In the genomic region with DNA sequence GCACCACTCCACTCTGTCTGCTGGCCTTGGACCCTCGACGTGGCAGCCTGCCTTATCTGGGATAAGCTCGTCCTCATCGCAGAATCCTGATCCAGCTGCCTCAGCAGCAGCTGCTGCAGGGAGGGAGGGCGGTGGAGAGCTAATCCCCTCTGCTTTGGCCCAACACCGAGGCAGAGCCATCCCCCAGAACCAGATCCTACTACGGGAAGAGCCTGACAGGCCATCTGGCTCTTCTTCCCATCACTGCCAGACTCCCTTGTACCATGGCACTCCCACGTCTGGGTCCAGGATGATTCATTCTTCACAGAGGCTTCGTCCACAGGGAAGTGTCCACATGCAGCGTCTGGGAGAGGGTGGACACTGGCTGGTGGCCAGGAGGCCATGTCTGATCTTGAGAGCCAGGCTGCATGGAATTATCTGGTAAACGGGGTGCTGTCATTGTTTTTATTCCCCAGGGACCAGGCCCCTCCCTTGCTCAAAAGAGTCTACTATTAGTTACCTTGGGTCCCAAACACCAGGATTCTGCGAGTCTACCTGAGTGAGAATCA, we compare ENCODE assay signal across 9 cellular contexts. TPM values are rescaled to one million over a fixed set of nuclear protein-coding genes. Genes with fewer than 3 reads are reported as not detected.
DNase-seq lines count a peak whose midpoint lies in the region; ATAC-seq and TF ChIP-seq lines count a peak whose summit lies in the region.
"Had no signal": no experiment of that assay in that cellular context is flagged by ENCODE, and none has a peak within 500 bp of the region (broad histone marks: within the 10 kb centered on the region; RNA-seq: fewer than 3 reads in every experiment).

No MANE protein-coding gene starts in this region.

- no peak overlapping the region for H3K4me3 ChIP-seq in AG09309 (ENCODE audit: control insufficient read depth, low read depth, low read length)
- H3K4me3 ChIP-seq in mesodermal cell (ENCODE audit: extremely low read depth, insufficient read depth, low read length, poor library complexity, severe bottlenecking): no peak overlapping the region

- no peak overlapping the region for H3K27ac Mint-ChIP-seq in natural killer cell

- no peak for TF ChIP-seq CTCF in AG09309 (IDR thresholded peaks at IDR 0.05; ENCODE audit: control insufficient read depth, insufficient read depth, low read depth, low read length, missing control alignments)
- TF ChIP-seq CTCF in natural killer cell (IDR thresholded peaks at IDR 0.05): no peak

- H3K9me3 ChIP-seq in mesodermal cell (ENCODE audit: control insufficient read depth, low read length): no peaks in the 10 kb centered on the region

- in situ Hi-C loops in KBM-7 (cut with MboI; ENCODE audit: low pct_unique_long_range_greater_than_20kb, low sequenced_read_pairs): no loop called here

- intact Hi-C loops in natural killer cell (cut with micrococcal nuclease): no loop called here

- H3K4me3 Mint-ChIP-seq in natural killer cell: no peak overlapping the region

- 82 to 87% methylated on average over 8 to 10 of the region's 12 CpGs for WGBS in mesodermal cell (ENCODE audit: insufficient coverage in 2 of 2), 2 experiments

- no peaks in the 10 kb centered on the region for H3K4me1 ChIP-seq in mesodermal cell (ENCODE audit: control insufficient read depth, insufficient read depth, low read length, poor library complexity, severe bottlenecking)

- no peaks in the 10 kb centered on the region for H3K9me3 Mint-ChIP-seq in natural killer cell

- H3K36me3 ChIP-seq in mesodermal cell (ENCODE audit: control insufficient read depth, insufficient read depth, low read length): no peaks in the 10 kb centered on the region

- no peaks in the 10 kb centered on the region for H3K4me1 Mint-ChIP-seq in natural killer cell

- no peaks in the 10 kb centered on the region for H3K36me3 Mint-ChIP-seq in natural killer cell

- ATAC-seq in natural killer cell: no peak

- peaks cover 19 to 50% of the 10 kb centered on the region in 2 donors for H3K27me3 Mint-ChIP-seq in natural killer cell (ENCODE audit: low read depth in 2 of 2)

- DNase-seq in AG09309 (ENCODE audit: low read depth): peak; percentile 52
- DNase-seq in HS-27A (ENCODE audit: low read depth): peak; percentile 77
- DNase-seq in cerebellum (ENCODE audit: low spot score): peak; percentile 55
- no peak for DNase-seq in natural killer cell
- DNase-seq in cerebellar cortex (ENCODE audit: low spot score): no peak
- no peak for DNase-seq in KBM-7
- DNase-seq in activated naive CD4-positive, alpha-beta T cell treated with anti-CD3 and anti-CD28 coated beads, Interleukin-2, amount 50 U/mL, for 16 hours: no peak
- DNase-seq: NK-92 treated with Interleukin-12 subunit alpha and Interleukin-12 subunit beta, amount 100 ng/mL, for 24 hours had no signal

- peak overlapping the region; percentile 51 for H3K27ac ChIP-seq in mesodermal cell (ENCODE audit: low read depth, low read length, severe bottlenecking)

RNA-seq across cellular contexts. Expression of a gene that starts 14.6 kb away (rescaled TPM):
- total RNA-seq in cerebellum: 0.45 TPM
- 0.11 TPM for polyA plus RNA-seq in mesodermal cell (2013, experiment 1 of 2)
- polyA plus RNA-seq in mesodermal cell (2013, experiment 2 of 2): 0.10 TPM
- not detected for total RNA-seq in natural killer cell

Comparison
In these comparisons a context has a peak if more than half of its experiments do, and no peak if none do; other contexts are left out.
1. DNase-seq: peak in AG09309 (single experiment), HS-27A (single experiment) and cerebellum (single experiment); none in natural killer cell (single experiment), cerebellar cortex (single experiment), KBM-7 (single experiment) and activated naive CD4-positive, alpha-beta T cell treated with anti-CD3 and anti-CD28 coated beads, Interleukin-2, amount 50 U/mL, for 16 hours (single experiment).